In genomic region chr1:26079178-26079563, GRCh38 we compare ENCODE assay signal across 2 cellular contexts.
TF ChIP-seq lines count a peak whose summit lies in the region.

No MANE protein-coding gene starts in this region.

TF ChIP-seq in GM23338, 12 proteins besides CTCF, POLR2A, EP300 and RAD21:
- TF ChIP-seq POLR2AphosphoS5 (IDR thresholded peaks at IDR 0.05; ENCODE audit: low read depth): no peak
- TF ChIP-seq, protein P1, sequence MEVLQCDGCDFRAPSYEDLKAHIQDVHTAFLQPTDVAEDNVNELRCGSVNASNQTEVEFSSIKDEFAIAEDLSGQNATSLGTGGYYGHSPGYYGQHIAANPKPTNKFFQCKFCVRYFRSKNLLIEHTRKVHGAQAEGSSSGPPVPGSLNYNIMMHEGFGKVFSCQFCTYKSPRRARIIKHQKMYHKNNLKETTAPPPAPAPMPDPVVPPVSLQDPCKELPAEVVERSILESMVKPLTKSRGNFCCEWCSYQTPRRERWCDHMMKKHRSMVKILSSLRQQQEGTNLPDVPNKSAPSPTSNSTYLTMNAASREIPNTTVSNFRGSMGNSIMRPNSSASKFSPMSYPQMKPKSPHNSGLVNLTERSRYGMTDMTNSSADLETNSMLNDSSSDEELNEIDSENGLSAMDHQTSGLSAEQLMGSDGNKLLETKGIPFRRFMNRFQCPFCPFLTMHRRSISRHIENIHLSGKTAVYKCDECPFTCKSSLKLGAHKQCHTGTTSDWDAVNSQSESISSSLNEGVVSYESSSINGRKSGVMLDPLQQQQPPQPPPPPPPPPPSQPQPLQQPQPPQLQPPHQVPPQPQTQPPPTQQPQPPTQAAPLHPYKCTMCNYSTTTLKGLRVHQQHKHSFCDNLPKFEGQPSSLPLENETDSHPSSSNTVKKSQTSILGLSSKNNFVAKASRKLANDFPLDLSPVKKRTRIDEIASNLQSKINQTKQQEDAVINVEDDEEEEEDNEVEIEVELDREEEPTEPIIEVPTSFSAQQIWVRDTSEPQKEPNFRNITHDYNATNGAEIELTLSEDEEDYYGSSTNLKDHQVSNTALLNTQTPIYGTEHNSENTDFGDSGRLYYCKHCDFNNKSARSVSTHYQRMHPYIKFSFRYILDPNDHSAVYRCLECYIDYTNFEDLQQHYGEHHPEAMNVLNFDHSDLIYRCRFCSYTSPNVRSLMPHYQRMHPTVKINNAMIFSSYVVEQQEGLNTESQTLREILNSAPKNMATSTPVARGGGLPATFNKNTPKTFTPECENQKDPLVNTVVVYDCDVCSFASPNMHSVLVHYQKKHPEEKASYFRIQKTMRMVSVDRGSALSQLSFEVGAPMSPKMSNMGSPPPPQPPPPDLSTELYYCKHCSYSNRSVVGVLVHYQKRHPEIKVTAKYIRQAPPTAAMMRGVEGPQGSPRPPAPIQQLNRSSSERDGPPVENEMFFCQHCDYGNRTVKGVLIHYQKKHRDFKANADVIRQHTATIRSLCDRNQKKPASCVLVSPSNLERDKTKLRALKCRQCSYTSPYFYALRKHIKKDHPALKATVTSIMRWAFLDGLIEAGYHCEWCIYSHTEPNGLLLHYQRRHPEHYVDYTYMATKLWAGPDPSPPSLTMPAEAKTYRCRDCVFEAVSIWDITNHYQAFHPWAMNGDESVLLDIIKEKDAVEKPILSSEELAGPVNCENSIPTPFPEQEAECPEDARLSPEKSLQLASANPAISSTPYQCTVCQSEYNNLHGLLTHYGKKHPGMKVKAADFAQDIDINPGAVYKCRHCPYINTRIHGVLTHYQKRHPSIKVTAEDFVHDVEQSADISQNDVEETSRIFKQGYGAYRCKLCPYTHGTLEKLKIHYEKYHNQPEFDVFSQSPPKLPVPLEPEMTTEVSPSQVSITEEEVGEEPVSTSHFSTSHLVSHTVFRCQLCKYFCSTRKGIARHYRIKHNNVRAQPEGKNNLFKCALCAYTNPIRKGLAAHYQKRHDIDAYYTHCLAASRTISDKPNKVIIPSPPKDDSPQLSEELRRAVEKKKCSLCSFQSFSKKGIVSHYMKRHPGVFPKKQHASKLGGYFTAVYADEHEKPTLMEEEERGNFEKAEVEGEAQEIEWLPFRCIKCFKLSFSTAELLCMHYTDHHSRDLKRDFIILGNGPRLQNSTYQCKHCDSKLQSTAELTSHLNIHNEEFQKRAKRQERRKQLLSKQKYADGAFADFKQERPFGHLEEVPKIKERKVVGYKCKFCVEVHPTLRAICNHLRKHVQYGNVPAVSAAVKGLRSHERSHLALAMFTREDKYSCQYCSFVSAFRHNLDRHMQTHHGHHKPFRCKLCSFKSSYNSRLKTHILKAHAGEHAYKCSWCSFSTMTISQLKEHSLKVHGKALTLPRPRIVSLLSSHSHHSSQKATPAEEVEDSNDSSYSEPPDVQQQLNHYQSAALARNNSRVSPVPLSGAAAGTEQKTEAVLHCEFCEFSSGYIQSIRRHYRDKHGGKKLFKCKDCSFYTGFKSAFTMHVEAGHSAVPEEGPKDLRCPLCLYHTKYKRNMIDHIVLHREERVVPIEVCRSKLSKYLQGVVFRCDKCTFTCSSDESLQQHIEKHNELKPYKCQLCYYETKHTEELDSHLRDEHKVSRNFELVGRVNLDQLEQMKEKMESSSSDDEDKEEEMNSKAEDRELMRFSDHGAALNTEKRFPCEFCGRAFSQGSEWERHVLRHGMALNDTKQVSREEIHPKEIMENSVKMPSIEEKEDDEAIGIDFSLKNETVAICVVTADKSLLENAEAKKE (CRISPR knock-in tag; IDR thresholded peaks at IDR 0.05): no peak
- TF ChIP-seq ZNF331 (CRISPR knock-in tag; IDR thresholded peaks at IDR 0.05; ENCODE audit: low read depth): no peak
- TF ChIP-seq ZNF114 (CRISPR knock-in tag; IDR thresholded peaks at IDR 0.05): no peak
- TF ChIP-seq, protein P2, sequence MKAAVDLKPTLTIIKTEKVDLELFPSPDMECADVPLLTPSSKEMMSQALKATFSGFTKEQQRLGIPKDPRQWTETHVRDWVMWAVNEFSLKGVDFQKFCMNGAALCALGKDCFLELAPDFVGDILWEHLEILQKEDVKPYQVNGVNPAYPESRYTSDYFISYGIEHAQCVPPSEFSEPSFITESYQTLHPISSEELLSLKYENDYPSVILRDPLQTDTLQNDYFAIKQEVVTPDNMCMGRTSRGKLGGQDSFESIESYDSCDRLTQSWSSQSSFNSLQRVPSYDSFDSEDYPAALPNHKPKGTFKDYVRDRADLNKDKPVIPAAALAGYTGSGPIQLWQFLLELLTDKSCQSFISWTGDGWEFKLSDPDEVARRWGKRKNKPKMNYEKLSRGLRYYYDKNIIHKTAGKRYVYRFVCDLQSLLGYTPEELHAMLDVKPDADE (IDR thresholded peaks at IDR 0.05): no peak
- TF ChIP-seq EZH2 (IDR thresholded peaks at IDR 0.05; ENCODE audit: low read depth, unreplicated experiment): no peak
- TF ChIP-seq STAT1 (IDR thresholded peaks at IDR 0.05; ENCODE audit: unreplicated experiment): no peak
- no peak for TF ChIP-seq EZH2phosphoT487 (IDR thresholded peaks at IDR 0.05; ENCODE audit: unreplicated experiment)
- TF ChIP-seq, protein P3, sequence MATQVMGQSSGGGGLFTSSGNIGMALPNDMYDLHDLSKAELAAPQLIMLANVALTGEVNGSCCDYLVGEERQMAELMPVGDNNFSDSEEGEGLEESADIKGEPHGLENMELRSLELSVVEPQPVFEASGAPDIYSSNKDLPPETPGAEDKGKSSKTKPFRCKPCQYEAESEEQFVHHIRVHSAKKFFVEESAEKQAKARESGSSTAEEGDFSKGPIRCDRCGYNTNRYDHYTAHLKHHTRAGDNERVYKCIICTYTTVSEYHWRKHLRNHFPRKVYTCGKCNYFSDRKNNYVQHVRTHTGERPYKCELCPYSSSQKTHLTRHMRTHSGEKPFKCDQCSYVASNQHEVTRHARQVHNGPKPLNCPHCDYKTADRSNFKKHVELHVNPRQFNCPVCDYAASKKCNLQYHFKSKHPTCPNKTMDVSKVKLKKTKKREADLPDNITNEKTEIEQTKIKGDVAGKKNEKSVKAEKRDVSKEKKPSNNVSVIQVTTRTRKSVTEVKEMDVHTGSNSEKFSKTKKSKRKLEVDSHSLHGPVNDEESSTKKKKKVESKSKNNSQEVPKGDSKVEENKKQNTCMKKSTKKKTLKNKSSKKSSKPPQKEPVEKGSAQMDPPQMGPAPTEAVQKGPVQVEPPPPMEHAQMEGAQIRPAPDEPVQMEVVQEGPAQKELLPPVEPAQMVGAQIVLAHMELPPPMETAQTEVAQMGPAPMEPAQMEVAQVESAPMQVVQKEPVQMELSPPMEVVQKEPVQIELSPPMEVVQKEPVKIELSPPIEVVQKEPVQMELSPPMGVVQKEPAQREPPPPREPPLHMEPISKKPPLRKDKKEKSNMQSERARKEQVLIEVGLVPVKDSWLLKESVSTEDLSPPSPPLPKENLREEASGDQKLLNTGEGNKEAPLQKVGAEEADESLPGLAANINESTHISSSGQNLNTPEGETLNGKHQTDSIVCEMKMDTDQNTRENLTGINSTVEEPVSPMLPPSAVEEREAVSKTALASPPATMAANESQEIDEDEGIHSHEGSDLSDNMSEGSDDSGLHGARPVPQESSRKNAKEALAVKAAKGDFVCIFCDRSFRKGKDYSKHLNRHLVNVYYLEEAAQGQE (IDR thresholded peaks at IDR 0.05; ENCODE audit: unreplicated experiment): no peak
- TF ChIP-seq CREB1 (CRISPR knock-in tag; IDR thresholded peaks at IDR 0.05; ENCODE audit: low read depth): no peak
- TF ChIP-seq JUNB (IDR thresholded peaks at IDR 0.05; ENCODE audit: unreplicated experiment): no peak
- no peak for TF ChIP-seq NANOG (IDR thresholded peaks at IDR 0.05; ENCODE audit: borderline replicate concordance)

TF ChIP-seq in H1, 55 proteins besides CTCF, POLR2A, EP300 and RAD21:
- no peak for TF ChIP-seq BRCA1 (IDR thresholded peaks at IDR 0.05; ENCODE audit: low read depth, low read length)
- TF ChIP-seq GABPA (IDR thresholded peaks at IDR 0.05; ENCODE audit: borderline replicate concordance, insufficient read depth, low read length): no peak
- TF ChIP-seq RFX5 (IDR thresholded peaks at IDR 0.05; ENCODE audit: borderline replicate concordance, low read depth, low read length): no peak
- TF ChIP-seq SP4 (IDR thresholded peaks at IDR 0.05; ENCODE audit: low read length): no peak
- TF ChIP-seq CHD2 (IDR thresholded peaks at IDR 0.05; ENCODE audit: low read length): no peak
- TF ChIP-seq RNF2 (IDR thresholded peaks at IDR 0.05; ENCODE audit: borderline replicate concordance, low read depth, low read length, missing control alignments, poor library complexity, severe bottlenecking): no peak
- TF ChIP-seq EZH2 (IDR thresholded peaks at IDR 0.05; ENCODE audit: low read depth, low read length, severe bottlenecking): no peak
- TF ChIP-seq JUND (IDR thresholded peaks at IDR 0.05; ENCODE audit: low read length): no peak
- TF ChIP-seq, protein P4, sequence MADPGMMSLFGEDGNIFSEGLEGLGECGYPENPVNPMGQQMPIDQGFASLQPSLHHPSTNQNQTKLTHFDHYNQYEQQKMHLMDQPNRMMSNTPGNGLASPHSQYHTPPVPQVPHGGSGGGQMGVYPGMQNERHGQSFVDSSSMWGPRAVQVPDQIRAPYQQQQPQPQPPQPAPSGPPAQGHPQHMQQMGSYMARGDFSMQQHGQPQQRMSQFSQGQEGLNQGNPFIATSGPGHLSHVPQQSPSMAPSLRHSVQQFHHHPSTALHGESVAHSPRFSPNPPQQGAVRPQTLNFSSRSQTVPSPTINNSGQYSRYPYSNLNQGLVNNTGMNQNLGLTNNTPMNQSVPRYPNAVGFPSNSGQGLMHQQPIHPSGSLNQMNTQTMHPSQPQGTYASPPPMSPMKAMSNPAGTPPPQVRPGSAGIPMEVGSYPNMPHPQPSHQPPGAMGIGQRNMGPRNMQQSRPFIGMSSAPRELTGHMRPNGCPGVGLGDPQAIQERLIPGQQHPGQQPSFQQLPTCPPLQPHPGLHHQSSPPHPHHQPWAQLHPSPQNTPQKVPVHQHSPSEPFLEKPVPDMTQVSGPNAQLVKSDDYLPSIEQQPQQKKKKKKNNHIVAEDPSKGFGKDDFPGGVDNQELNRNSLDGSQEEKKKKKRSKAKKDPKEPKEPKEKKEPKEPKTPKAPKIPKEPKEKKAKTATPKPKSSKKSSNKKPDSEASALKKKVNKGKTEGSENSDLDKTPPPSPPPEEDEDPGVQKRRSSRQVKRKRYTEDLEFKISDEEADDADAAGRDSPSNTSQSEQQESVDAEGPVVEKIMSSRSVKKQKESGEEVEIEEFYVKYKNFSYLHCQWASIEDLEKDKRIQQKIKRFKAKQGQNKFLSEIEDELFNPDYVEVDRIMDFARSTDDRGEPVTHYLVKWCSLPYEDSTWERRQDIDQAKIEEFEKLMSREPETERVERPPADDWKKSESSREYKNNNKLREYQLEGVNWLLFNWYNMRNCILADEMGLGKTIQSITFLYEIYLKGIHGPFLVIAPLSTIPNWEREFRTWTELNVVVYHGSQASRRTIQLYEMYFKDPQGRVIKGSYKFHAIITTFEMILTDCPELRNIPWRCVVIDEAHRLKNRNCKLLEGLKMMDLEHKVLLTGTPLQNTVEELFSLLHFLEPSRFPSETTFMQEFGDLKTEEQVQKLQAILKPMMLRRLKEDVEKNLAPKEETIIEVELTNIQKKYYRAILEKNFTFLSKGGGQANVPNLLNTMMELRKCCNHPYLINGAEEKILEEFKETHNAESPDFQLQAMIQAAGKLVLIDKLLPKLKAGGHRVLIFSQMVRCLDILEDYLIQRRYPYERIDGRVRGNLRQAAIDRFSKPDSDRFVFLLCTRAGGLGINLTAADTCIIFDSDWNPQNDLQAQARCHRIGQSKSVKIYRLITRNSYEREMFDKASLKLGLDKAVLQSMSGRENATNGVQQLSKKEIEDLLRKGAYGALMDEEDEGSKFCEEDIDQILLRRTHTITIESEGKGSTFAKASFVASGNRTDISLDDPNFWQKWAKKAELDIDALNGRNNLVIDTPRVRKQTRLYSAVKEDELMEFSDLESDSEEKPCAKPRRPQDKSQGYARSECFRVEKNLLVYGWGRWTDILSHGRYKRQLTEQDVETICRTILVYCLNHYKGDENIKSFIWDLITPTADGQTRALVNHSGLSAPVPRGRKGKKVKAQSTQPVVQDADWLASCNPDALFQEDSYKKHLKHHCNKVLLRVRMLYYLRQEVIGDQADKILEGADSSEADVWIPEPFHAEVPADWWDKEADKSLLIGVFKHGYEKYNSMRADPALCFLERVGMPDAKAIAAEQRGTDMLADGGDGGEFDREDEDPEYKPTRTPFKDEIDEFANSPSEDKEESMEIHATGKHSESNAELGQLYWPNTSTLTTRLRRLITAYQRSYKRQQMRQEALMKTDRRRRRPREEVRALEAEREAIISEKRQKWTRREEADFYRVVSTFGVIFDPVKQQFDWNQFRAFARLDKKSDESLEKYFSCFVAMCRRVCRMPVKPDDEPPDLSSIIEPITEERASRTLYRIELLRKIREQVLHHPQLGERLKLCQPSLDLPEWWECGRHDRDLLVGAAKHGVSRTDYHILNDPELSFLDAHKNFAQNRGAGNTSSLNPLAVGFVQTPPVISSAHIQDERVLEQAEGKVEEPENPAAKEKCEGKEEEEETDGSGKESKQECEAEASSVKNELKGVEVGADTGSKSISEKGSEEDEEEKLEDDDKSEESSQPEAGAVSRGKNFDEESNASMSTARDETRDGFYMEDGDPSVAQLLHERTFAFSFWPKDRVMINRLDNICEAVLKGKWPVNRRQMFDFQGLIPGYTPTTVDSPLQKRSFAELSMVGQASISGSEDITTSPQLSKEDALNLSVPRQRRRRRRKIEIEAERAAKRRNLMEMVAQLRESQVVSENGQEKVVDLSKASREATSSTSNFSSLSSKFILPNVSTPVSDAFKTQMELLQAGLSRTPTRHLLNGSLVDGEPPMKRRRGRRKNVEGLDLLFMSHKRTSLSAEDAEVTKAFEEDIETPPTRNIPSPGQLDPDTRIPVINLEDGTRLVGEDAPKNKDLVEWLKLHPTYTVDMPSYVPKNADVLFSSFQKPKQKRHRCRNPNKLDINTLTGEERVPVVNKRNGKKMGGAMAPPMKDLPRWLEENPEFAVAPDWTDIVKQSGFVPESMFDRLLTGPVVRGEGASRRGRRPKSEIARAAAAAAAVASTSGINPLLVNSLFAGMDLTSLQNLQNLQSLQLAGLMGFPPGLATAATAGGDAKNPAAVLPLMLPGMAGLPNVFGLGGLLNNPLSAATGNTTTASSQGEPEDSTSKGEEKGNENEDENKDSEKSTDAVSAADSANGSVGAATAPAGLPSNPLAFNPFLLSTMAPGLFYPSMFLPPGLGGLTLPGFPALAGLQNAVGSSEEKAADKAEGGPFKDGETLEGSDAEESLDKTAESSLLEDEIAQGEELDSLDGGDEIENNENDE (IDR thresholded peaks at IDR 0.05; ENCODE audit: insufficient replicate concordance, low read length): no peak
- no peak for TF ChIP-seq HDAC2 (IDR thresholded peaks at IDR 0.05; ENCODE audit: borderline replicate concordance in 1 of 2, low read depth in 2 of 2, low read length in 2 of 2)
- TF ChIP-seq CTBP2 (IDR thresholded peaks at IDR 0.05; ENCODE audit: borderline replicate concordance, insufficient read depth, insufficient read length, low read length): no peak
- no peak for TF ChIP-seq POLR2AphosphoS5 (IDR thresholded peaks at IDR 0.05; ENCODE audit: low read depth, low read length)
- TF ChIP-seq CREB1 (IDR thresholded peaks at IDR 0.05): no peak
- TF ChIP-seq YY1 (IDR thresholded peaks at IDR 0.05; ENCODE audit: low read depth, low read length): no peak
- no peak for TF ChIP-seq POU5F1 (IDR thresholded peaks at IDR 0.05; ENCODE audit: low read depth, low read length)
- no peak for TF ChIP-seq E2F6 (IDR thresholded peaks at IDR 0.05)
- TF ChIP-seq TAF7 (optimal IDR thresholded peaks at IDR 0.05; ENCODE audit: borderline replicate concordance, low read depth, low read length): no peak
